Comparison of ENCODE assay signal across 20 cellular contexts in genomic region chr15:35087759-35088158, GRCh38. TPM values are rescaled to one million over a fixed set of nuclear protein-coding genes. Genes with fewer than 3 reads are reported as not detected.
DNase-seq lines count a peak whose midpoint lies in the region; TF ChIP-seq lines count a peak whose summit lies in the region.
"Had no signal": no experiment of that assay in that cellular context is flagged by ENCODE, and none has a peak within 500 bp of the region (broad histone marks: within the 10 kb centered on the region; RNA-seq: fewer than 3 reads in every experiment).

No MANE protein-coding gene starts in this region.

- no peak overlapping the region for H3K4me3 ChIP-seq in mammary epithelial cell (replicated peaks in 1 of 3; ENCODE audit: insufficient read depth in 1 of 3, low read depth in 2 of 3, low read length in 3 of 3)
- H3K4me3 ChIP-seq in breast epithelium: no peak overlapping the region
- H3K4me3 ChIP-seq in uterus: no peak overlapping the region
- H3K4me3 ChIP-seq in BE2C (ENCODE audit: low read depth, low read length): no peak overlapping the region
- H3K4me3 ChIP-seq: BLaER1 treated with 17β-estradiol and CSF1 and Interleukin-3, amounts not matched to agents 10 nM and 100 nM; GM12878; GM23338 had no signal

- H3K9me3 ChIP-seq in mammary epithelial cell (replicated peaks; ENCODE audit: insufficient read depth, low read length) (no peaks in the 10 kb centered on the region), breast epithelium (no peaks in the 10 kb centered on the region), uterus (no peaks in the 10 kb centered on the region), BE2C (no peaks in the 10 kb centered on the region)

- WGBS in mammary epithelial cell (ENCODE audit: low coverage, missing lambda C conversion rate): 93% methylated on average over 3 of the region's 3 CpGs

- H3K4me1 ChIP-seq in mammary epithelial cell (ENCODE audit: insufficient read depth, low read length): no peaks in the 10 kb centered on the region
- no peaks in the 10 kb centered on the region for H3K4me1 ChIP-seq in breast epithelium
- no peaks in the 10 kb centered on the region for H3K4me1 ChIP-seq in uterus
- 0 out of 2 replicates have a peak, but pooled peaks cover 3% of the 10 kb centered on the region for H3K4me1 ChIP-seq in BE2C
- H3K4me1 ChIP-seq: BLaER1 treated with 17β-estradiol and CSF1 and Interleukin-3, amounts not matched to agents 10 nM and 100 nM had no signal

- H3K27ac ChIP-seq in mammary epithelial cell (ENCODE audit: insufficient read depth, low read depth, low read length): no peak overlapping the region
- no peak overlapping the region for H3K27ac ChIP-seq in breast epithelium
- peak overlapping the region; percentile 45 to 47 for H3K27ac ChIP-seq in uterus
- H3K27ac ChIP-seq: 22Rv1; BLaER1 treated with 17β-estradiol and CSF1 and Interleukin-3, amounts not matched to agents 10 nM and 100 nM had no signal

- no peaks in the 10 kb centered on the region for H3K9me3 Mint-ChIP-seq in nephron
- H3K9me3 Mint-ChIP-seq: CD4-positive, alpha-beta T cell had no signal

- H3K27me3 ChIP-seq in mammary epithelial cell (ENCODE audit: insufficient read depth, low read length): no peaks in the 10 kb centered on the region
- H3K27me3 ChIP-seq in breast epithelium: no peaks in the 10 kb centered on the region
- no peaks in the 10 kb centered on the region for H3K27me3 ChIP-seq in uterus
- H3K27me3 ChIP-seq in BE2C: no peaks in the 10 kb centered on the region
- H3K27me3 ChIP-seq: BLaER1 treated with 17β-estradiol and CSF1 and Interleukin-3, amounts not matched to agents 10 nM and 100 nM had no signal

- DNase-seq in mammary epithelial cell: peak; percentile 1
- DNase-seq in breast epithelium (ENCODE audit: low spot score in 2 of 2): no peak
- DNase-seq in uterus: no peak
- DNase-seq in OCI-M1 (lab: John Stamatoyannopoulos, UW): no peak
- no peak for DNase-seq in BE2C
- DNase-seq: CD4-positive, alpha-beta T cell; CD8-positive, alpha-beta memory T cell; DMS 273 treated with DMSO at 0.1 percent for 48 hours; DMS79; EL; GDM1; H9 had no signal

- in situ Hi-C loops in mammary epithelial cell (cut with MboI; ENCODE audit: low sequenced_read_pairs in 2 of 2): loop anchor here (25.0 kb wide), 3 partner anchors 200 to 375 kb away; no protein-coding TSS in a partner anchor

- H3K36me3 ChIP-seq in mammary epithelial cell (ENCODE audit: insufficient read depth, low read length) (no peaks in the 10 kb centered on the region), breast epithelium (no peaks in the 10 kb centered on the region), uterus (no peaks in the 10 kb centered on the region), BE2C (no peaks in the 10 kb centered on the region; the same call in 1 of the 2 replicates)
- H3K36me3 ChIP-seq: BLaER1 treated with 17β-estradiol and CSF1 and Interleukin-3, amounts not matched to agents 10 nM and 100 nM had no signal

- H3K36me3 Mint-ChIP-seq in nephron (ENCODE audit: low read depth): peaks cover 5% of the 10 kb centered on the region
- H3K36me3 Mint-ChIP-seq: CD14-positive monocyte had no signal

- intact Hi-C loops in mammary epithelial cell (cut with micrococcal nuclease) (no loop called here), breast epithelium (cut with DNase I; ENCODE audit: low total_unique reads) (no loop called here), uterus (cut with DNase I; ENCODE audit: low total_unique reads) (no loop called here)

- H2AFZ ChIP-seq in mammary epithelial cell (ENCODE audit: low read depth, low read length): no peak overlapping the region
- H2AFZ ChIP-seq: GM23338 had no signal

- no TSS peak for BruUV-seq in mammary epithelial cell (replicated peaks; lab: Mats Ljungman, UMichigan)

- dilution Hi-C loops in mammary epithelial cell (cut with HindIII; ENCODE audit: low sequenced_read_pairs): no loop called here

- H3K27ac Mint-ChIP-seq in nephron: peak overlapping the region; percentile 52 to 89 (median 75)
- H3K27ac Mint-ChIP-seq: B cell; CD14-positive monocyte; CD4-positive, alpha-beta T cell; GM23338; H9 had no signal

- CTCF ChIA-PET in mammary epithelial cell (lab: Charles Lee; ENCODE audit: low non-redundant PET): no interaction called here

- H3K4me2 ChIP-seq in mammary epithelial cell (ENCODE audit: insufficient read depth, low read depth, low read length): no peak overlapping the region
- H3K4me2 ChIP-seq: BLaER1 treated with 17β-estradiol and CSF1 and Interleukin-3, amounts not matched to agents 10 nM and 100 nM; GM23338 had no signal

- no peaks in the 10 kb centered on the region for H3K27me3 Mint-ChIP-seq in nephron (ENCODE audit: low read depth)
- H3K27me3 Mint-ChIP-seq: B cell; CD4-positive, alpha-beta T cell had no signal

- H3K79me2 ChIP-seq in mammary epithelial cell (ENCODE audit: insufficient read depth, low read length): no peaks in the 10 kb centered on the region

- TF ChIP-seq POLR2A in breast epithelium (IDR thresholded peaks at IDR 0.05) (no peak), uterus (IDR thresholded peaks at IDR 0.05) (no peak)

- H3K9ac ChIP-seq in mammary epithelial cell (ENCODE audit: insufficient read depth, low read length): no peak overlapping the region
- H3K9ac ChIP-seq: BLaER1 treated with 17β-estradiol and CSF1 and Interleukin-3, amounts not matched to agents 10 nM and 100 nM had no signal

- no peak overlapping the region for H3K4me3 Mint-ChIP-seq in nephron
- H3K4me3 Mint-ChIP-seq: B cell; CD14-positive monocyte; CD4-positive, alpha-beta T cell; CD8-positive, alpha-beta memory T cell; GM23338; H9 had no signal

- H3K4me1 Mint-ChIP-seq in nephron: peaks cover 10% of the 10 kb centered on the region
- H3K4me1 Mint-ChIP-seq: B cell; CD14-positive monocyte; CD8-positive, alpha-beta memory T cell; GM23338 had no signal

- no peaks in the 10 kb centered on the region for H4K20me1 ChIP-seq in mammary epithelial cell (ENCODE audit: insufficient read depth, low read length)
- H4K20me1 ChIP-seq: BLaER1 treated with 17β-estradiol and CSF1 and Interleukin-3, amounts not matched to agents 10 nM and 100 nM had no signal

- TF ChIP-seq CTCF in mammary epithelial cell (conservative IDR thresholded peaks at IDR 0.05 in 1 of 2, IDR thresholded peaks at IDR 0.05 in 1 of 2; ENCODE audit: extremely low read depth in 1 of 2, insufficient read depth in 1 of 2, low read depth in 1 of 2, low read length in 2 of 2) (no peak), breast epithelium (IDR thresholded peaks at IDR 0.05) (no peak), nephron (IDR thresholded peaks at IDR 0.05; ENCODE audit: unreplicated experiment in 3 of 3) (no peak), uterus (IDR thresholded peaks at IDR 0.05) (no peak), BE2C (IDR thresholded peaks at IDR 0.05; ENCODE audit: low read depth, low read length) (no peak)

RNA-seq across cellular contexts. Expression of gene NANOGP8, which starts 2.7 kb away (rescaled TPM):
- total RNA-seq in mammary epithelial cell: not detected
- not detected for polyA plus RNA-seq in mammary epithelial cell
- polyA minus RNA-seq in mammary epithelial cell: not detected
- total RNA-seq in breast epithelium: 1 to 10 TPM; 1.1 to 1.3 (median 1.3) TPM
- total RNA-seq in uterus: 1 to 10 TPM in 1 of 4 donors, not detected in 3; 2.8 TPM
- polyA plus RNA-seq in BE2C (2012; ENCODE audit: insufficient read depth, insufficient read length, low read depth): not detected
- total RNA-seq: B cell; CD4-positive, alpha-beta T cell; CD8-positive, alpha-beta memory T cell; GM12878; H4 had no signal
- polyA plus RNA-seq: CD14-positive monocyte; CD8-positive, alpha-beta memory T cell; GM12878 had no signal

Comparison
In these comparisons a context has a peak if more than half of its experiments do, and no peak if none do; other contexts are left out.
1. H3K27ac ChIP-seq: peak in uterus (2 of 2); none in mammary epithelial cell (single experiment) and breast epithelium (0 of 2).